Comparison of ENCODE assay signal across 8 cellular contexts in genomic region chr12:53441040-53441833, GRCh38. TPM values are rescaled to one million over a fixed set of nuclear protein-coding genes. Genes with fewer than 3 reads are reported as not detected.
A peak's percentile ranks its signal among the peaks of the same experiment; 100 is the strongest.
DNase-seq lines count a peak whose midpoint lies in the region; ATAC-seq and TF ChIP-seq lines count a peak whose summit lies in the region.

Gene PRR13 (plus strand): TSS chr12:53441734. CDS start chr12:53442715, 981 bp downstream.

- peaks cover 38% of the 10 kb centered on the region for H3K4me1 Mint-ChIP-seq in dendritic cell treated with granulocyte-macrophage colony-stimulating factor and Interleukin-4, amounts not matched to agents 40 ng/mL and 50 ng/mL, for 4 days (ENCODE audit: low read depth)

- peak within 1 kb of the TSS; percentile 74 to 94 for H3K4me3 ChIP-seq in left lung

- peaks cover 0 to 28% of the 10 kb centered on the region in 2 donors for H3K36me3 ChIP-seq in left lung

- no peaks in the 10 kb centered on the region for H3K27me3 Mint-ChIP-seq in dendritic cell treated with granulocyte-macrophage colony-stimulating factor and Interleukin-4, amounts not matched to agents 40 ng/mL and 50 ng/mL, for 4 days

- H3K27me3 ChIP-seq in left lung: no peaks in the 10 kb centered on the region

- H3K9me3 ChIP-seq in left lung: no peaks in the 10 kb centered on the region

- TF ChIP-seq CTCF in C4-2B (conservative IDR thresholded peaks at IDR 0.05): no peak
- TF ChIP-seq CTCF in left lung (IDR thresholded peaks at IDR 0.05): no peak

- peak within 1 kb of the TSS; percentile 83 for H3K27ac ChIP-seq in C4-2B
- peak within 1 kb of the TSS; percentile 95 to 98 for H3K27ac ChIP-seq in left lung

- peak within 1 kb of the TSS; percentile 97 for H3K27ac Mint-ChIP-seq in dendritic cell treated with granulocyte-macrophage colony-stimulating factor and Interleukin-4, amounts not matched to agents 40 ng/mL and 50 ng/mL, for 4 days

- H3K4me1 ChIP-seq in left lung: peaks cover 15 to 38% of the 10 kb centered on the region in 2 donors

- DNase-seq in NCI-H748 treated with DMSO at 0.1 percent for 48 hours (lab: John Stamatoyannopoulos, UW) (peak; percentile 99), left lung (peak; percentile 97 to 99)
- peak; percentile 93 to 98 for DNase-seq in activated CD4-positive, alpha-beta T cell treated with anti-CD3 and anti-CD28 coated beads, Interleukin-2, amount 50 U/mL, for 24 hours (ENCODE audit: low read depth in 1 of 2, low spot score in 1 of 2)
- peak; percentile 98 to 99 for DNase-seq in stimulated activated CD4-positive, alpha-beta T cell treated with anti-CD3 and anti-CD28 coated beads, Interleukin-2, amount 100 ng/mL, for 48 hours

- ATAC-seq in GM19372 (IDR thresholded peaks at IDR 0.05; ENCODE audit: low read depth, unreplicated experiment) (peak; percentile 98), HG03558 (IDR thresholded peaks at IDR 0.05; ENCODE audit: extremely low read depth, unreplicated experiment) (peak; percentile 98), left lung (peak; percentile 98)

- H3K9me3 Mint-ChIP-seq in dendritic cell treated with granulocyte-macrophage colony-stimulating factor and Interleukin-4, amounts not matched to agents 40 ng/mL and 50 ng/mL, for 4 days: no peaks in the 10 kb centered on the region

- peak within 1 kb of the TSS; percentile 93 for H3K4me3 Mint-ChIP-seq in dendritic cell treated with granulocyte-macrophage colony-stimulating factor and Interleukin-4, amounts not matched to agents 40 ng/mL and 50 ng/mL, for 4 days

- H3K36me3 Mint-ChIP-seq in dendritic cell treated with granulocyte-macrophage colony-stimulating factor and Interleukin-4, amounts not matched to agents 40 ng/mL and 50 ng/mL, for 4 days (ENCODE audit: low read depth): peaks cover 47% of the 10 kb centered on the region

- intact Hi-C loops in dendritic cell treated with granulocyte-macrophage colony-stimulating factor and Interleukin-4, amounts not matched to agents 40 ng/mL and 50 ng/mL, for 4 days (cut with micrococcal nuclease): loop anchor here (1.0 kb wide), 1 partner anchor 10 kb away; no protein-coding TSS in a partner anchor
- intact Hi-C loops in left lung (cut with DNase I): no loop called here

RNA-seq across cellular contexts. Expression of gene PRR13, which starts in this region (rescaled TPM):
- 100 to 1,000 TPM; 146 to 155 TPM for total RNA-seq in left lung

Comparison
In these comparisons a context has a peak if more than half of its experiments do, and no peak if none do; other contexts are left out.
1. Peak in every context shown above with its lines: DNase-seq, ATAC-seq, H3K4me3 ChIP-seq and H3K27ac ChIP-seq.